Comparison of ENCODE assay signal across 9 cellular contexts in the genomic region with DNA sequence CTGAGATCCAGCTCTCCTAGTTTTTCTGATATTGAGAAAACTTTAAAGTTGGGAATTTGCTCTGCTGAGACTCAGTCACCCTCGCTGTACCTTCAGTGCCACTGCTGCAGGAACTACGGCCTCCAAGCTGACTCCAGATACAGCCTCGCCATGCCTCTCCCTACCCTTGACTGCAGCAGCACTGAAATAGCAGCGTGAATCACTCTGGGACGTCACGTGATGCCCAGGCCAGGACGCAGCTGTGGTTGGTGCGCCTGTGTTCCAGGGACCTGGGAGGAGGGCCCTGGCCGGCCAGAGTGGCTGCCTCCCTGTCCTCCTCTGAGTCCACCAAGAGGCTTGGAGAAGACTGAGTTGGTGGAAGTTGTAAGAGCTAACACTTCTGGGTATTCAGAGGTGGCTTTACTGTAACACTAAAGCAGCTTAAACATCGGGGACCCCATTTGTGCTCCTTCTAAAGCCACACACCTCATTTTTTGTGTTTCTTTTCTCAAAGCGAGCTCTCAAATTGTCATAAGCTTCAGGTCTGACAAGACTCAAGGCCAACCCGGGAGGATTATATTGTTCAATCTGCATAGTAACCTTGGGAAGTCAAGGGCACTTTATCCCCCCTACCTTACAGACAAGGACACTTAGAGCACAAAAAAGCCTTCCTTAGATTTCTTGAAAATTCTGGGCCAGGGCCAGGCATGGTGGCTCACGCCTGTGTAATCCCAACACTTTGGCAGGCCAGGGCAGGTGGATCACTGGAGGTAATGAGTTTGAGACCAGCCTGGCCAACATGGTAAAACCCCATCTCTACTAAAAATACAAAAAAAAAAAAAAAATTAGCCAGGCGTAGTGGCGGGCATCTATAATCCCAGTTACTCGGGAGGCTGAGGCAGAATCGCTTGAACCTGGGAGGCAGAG. TPM values are rescaled to one million over a fixed set of nuclear protein-coding genes. Genes with fewer than 3 reads are reported as not detected.
DNase-seq lines count a peak whose midpoint lies in the region; ATAC-seq and TF ChIP-seq lines count a peak whose summit lies in the region.
"Had no signal": no experiment of that assay in that cellular context is flagged by ENCODE, and none has a peak within 500 bp of the region (broad histone marks: within the 10 kb centered on the region; RNA-seq: fewer than 3 reads in every experiment).

No MANE protein-coding gene starts in this region.

- no TSS peak for BruUV-seq in PC-3 (replicated peaks; lab: Mats Ljungman, UMichigan)

- H2AFZ ChIP-seq in PC-3 (ENCODE audit: low read length), result peak overlapping the region; percentile 43; the same call in 1 of the 2 replicates

- no peaks in the 10 kb centered on the region for H3K27me3 ChIP-seq in CD8-positive, alpha-beta memory T cell (ENCODE audit: insufficient read depth, low read length, poor library complexity, severe bottlenecking)
- H3K27me3 ChIP-seq in PC-3 (ENCODE audit: low read length) (no peaks in the 10 kb centered on the region), cardiac muscle cell (no peaks in the 10 kb centered on the region)

- peaks cover 28% of the 10 kb centered on the region for H3K79me2 ChIP-seq in PC-3 (ENCODE audit: low read length)

- no peak overlapping the region for H3K4me3 ChIP-seq in CD8-positive, alpha-beta memory T cell (ENCODE audit: low read length)
- H3K4me3 ChIP-seq in HEK293 (ENCODE audit: low read depth, low read length), result no peak overlapping the region
- H3K4me3 ChIP-seq in PC-3 (ENCODE audit: low read length), result peak overlapping the region; percentile 22; the same call in 1 of the 2 replicates
- no peak overlapping the region for H3K4me3 ChIP-seq in cardiac muscle cell

- peak overlapping the region; percentile 54 for H3K4me2 ChIP-seq in PC-3 (ENCODE audit: low read length)

- CTCF ChIA-PET in CD8-positive, alpha-beta memory T cell (lab: Charles Lee), result interaction anchor here (1.0 to 1.3 kb wide), 5 partner anchors 9 to 123 kb away, joined by 3 to 4 read pairs (median 3); no protein-coding TSS in a partner anchor
- CTCF ChIA-PET in HEK293 (lab: Yijun Ruan, JAX) (interaction anchor here (0.6 to 1.1 kb wide), 3 partner anchors 69 to 477 kb away, joined by 3 to 5 read pairs (median 4); no protein-coding TSS in a partner anchor), PC-3 (lab: Charles Lee) (interaction anchor here (0.9 kb wide), 1 partner anchor 173 kb away, joined by 4 read pairs; no protein-coding TSS in a partner anchor)

- POLR2A ChIA-PET in CD8-positive, alpha-beta memory T cell (lab: Charles Lee), result interaction anchor here (0.5 kb wide), 1 partner anchor 20 kb away, joined by 4 read pairs; no protein-coding TSS in a partner anchor
- POLR2A ChIA-PET in HEK293 (lab: Yijun Ruan, JAX) (interaction anchor here (0.5 to 1.5 kb wide), 10 partner anchors 12 to 500 kb away, joined by 3 to 8 read pairs (median 4); a partner anchor contains a TSS), PC-3 (lab: Charles Lee; ENCODE audit: unreplicated experiment) (interaction anchor here (0.6 to 0.8 kb wide), 2 partner anchors 15 to 64 kb away, joined by 3 to 5 read pairs; no protein-coding TSS in a partner anchor)
- POLR2A ChIA-PET in activated naive CD8-positive, alpha-beta T cell treated with anti-CD3 and anti-CD28 coated beads, Interleukin-2, amount 10 ng/mL, durations not matched to agents 7 days and 5 days (lab: Charles Lee), result interaction anchor here (0.6 to 1.9 kb wide), 5 partner anchors 9 to 136 kb away, joined by 3 to 9 read pairs (median 3); a partner anchor contains a TSS

- H3K36me3 Mint-ChIP-seq in CD8-positive, alpha-beta memory T cell, result peaks cover 0 to 3% (median 0%) of the 10 kb centered on the region in 3 donors
- peaks cover 6% of the 10 kb centered on the region for H3K36me3 Mint-ChIP-seq in activated naive CD8-positive, alpha-beta T cell treated with anti-CD3 and anti-CD28 coated beads, Interleukin-2, amount 10 ng/mL, durations not matched to agents 7 days and 5 days
- H3K36me3 Mint-ChIP-seq: T-cell had no signal

- H3K27me3 Mint-ChIP-seq in CD8-positive, alpha-beta memory T cell, result peaks cover 0 to 6% of the 10 kb centered on the region in 2 donors
- no peaks in the 10 kb centered on the region for H3K27me3 Mint-ChIP-seq in activated naive CD8-positive, alpha-beta T cell treated with anti-CD3 and anti-CD28 coated beads, Interleukin-2, amount 10 ng/mL, durations not matched to agents 7 days and 5 days
- H3K27me3 Mint-ChIP-seq: T-cell had no signal

- no peaks in the 10 kb centered on the region for H3K36me3 ChIP-seq in CD8-positive, alpha-beta memory T cell (ENCODE audit: insufficient read depth, low read length)
- H3K36me3 ChIP-seq in HEK293 (ENCODE audit: control insufficient read depth in 2 of 2, insufficient read depth in 1 of 2, low read length in 2 of 2) (peaks cover 0 to 16% of the 10 kb centered on the region in 2 experiments; a peak in 1 of 3 replicates), PC-3 (ENCODE audit: low read depth, low read length) (no peaks in the 10 kb centered on the region), cardiac muscle cell (no peaks in the 10 kb centered on the region)

- no peaks in the 10 kb centered on the region for H4K20me1 ChIP-seq in PC-3 (ENCODE audit: low read length)

- H3K9me3 ChIP-seq in CD8-positive, alpha-beta memory T cell (ENCODE audit: low read length), result no peaks in the 10 kb centered on the region
- no peaks in the 10 kb centered on the region for H3K9me3 ChIP-seq in HEK293 (ENCODE audit: control insufficient read depth, insufficient read depth, low read depth, low read length)
- no peaks in the 10 kb centered on the region for H3K9me3 ChIP-seq in PC-3 (ENCODE audit: low read length)
- H3K9me3 ChIP-seq in cardiac muscle cell (ENCODE audit: low read depth), result no peaks in the 10 kb centered on the region

- H3K9ac ChIP-seq in PC-3 (ENCODE audit: low read length), result peak overlapping the region; percentile 2; the same call in 1 of the 2 replicates

- peak in 1 of 5 donors; percentile 10 for DNase-seq in CD8-positive, alpha-beta memory T cell
- DNase-seq in PC-3 (peak; percentile 93), cardiac muscle cell (ENCODE audit: low read depth in 1 of 2, low spot score in 1 of 2) (peak; percentile 93 to 95), pons (ENCODE audit: low spot score) (peak; percentile 96)
- DNase-seq in activated naive CD8-positive, alpha-beta T cell treated with anti-CD3 and anti-CD28 coated beads, Interleukin-2, amount 10 ng/mL, durations not matched to agents 7 days and 5 days, result peak; percentile 54

- no peak overlapping the region for H3K27ac Mint-ChIP-seq in CD8-positive, alpha-beta memory T cell
- peak overlapping the region; percentile 71 for H3K27ac Mint-ChIP-seq in activated naive CD8-positive, alpha-beta T cell treated with anti-CD3 and anti-CD28 coated beads, Interleukin-2, amount 10 ng/mL, durations not matched to agents 7 days and 5 days

- peaks cover 19% of the 10 kb centered on the region for H3K4me1 ChIP-seq in CD8-positive, alpha-beta memory T cell (ENCODE audit: insufficient read depth, low read length)
- H3K4me1 ChIP-seq in HEK293 (ENCODE audit: control insufficient read depth, insufficient read depth, low read length), result no peaks in the 10 kb centered on the region
- H3K4me1 ChIP-seq in PC-3 (ENCODE audit: insufficient read depth, low read length), result peaks cover 24% of the 10 kb centered on the region
- H3K4me1 ChIP-seq in cardiac muscle cell (ENCODE audit: low read depth), result peaks cover 13% of the 10 kb centered on the region

- no peaks in the 10 kb centered on the region for H3K9me3 Mint-ChIP-seq in CD8-positive, alpha-beta memory T cell
- peaks cover 1% of the 10 kb centered on the region for H3K9me3 Mint-ChIP-seq in activated naive CD8-positive, alpha-beta T cell treated with anti-CD3 and anti-CD28 coated beads, Interleukin-2, amount 10 ng/mL, durations not matched to agents 7 days and 5 days
- H3K9me3 Mint-ChIP-seq: T-cell had no signal

- ATAC-seq in PC-3 (peak; percentile 51), HG03342 (IDR thresholded peaks at IDR 0.05; ENCODE audit: unreplicated experiment) (no peak), GM21576 (IDR thresholded peaks at IDR 0.05; ENCODE audit: unreplicated experiment) (no peak)
- no peak for ATAC-seq in activated naive CD8-positive, alpha-beta T cell treated with anti-CD3 and anti-CD28 coated beads, Interleukin-2, amount 10 ng/mL, durations not matched to agents 7 days and 5 days (ENCODE audit: low read depth)
- ATAC-seq: T-cell had no signal

- H3K4me3 Mint-ChIP-seq in CD8-positive, alpha-beta memory T cell, result peak overlapping the region in 1 of 7 donors; percentile 31
- peak overlapping the region; percentile 40 for H3K4me3 Mint-ChIP-seq in activated naive CD8-positive, alpha-beta T cell treated with anti-CD3 and anti-CD28 coated beads, Interleukin-2, amount 10 ng/mL, durations not matched to agents 7 days and 5 days
- H3K4me3 Mint-ChIP-seq: T-cell had no signal

- no peaks in the 10 kb centered on the region for H3K9me2 ChIP-seq in PC-3 (replicated peaks; ENCODE audit: low read length)

- H3K27ac ChIP-seq in CD8-positive, alpha-beta memory T cell (ENCODE audit: low read depth, low read length), result peak overlapping the region; percentile 35
- H3K27ac ChIP-seq in HEK293 (ENCODE audit: extremely low read depth, low read depth, low read length) (peak overlapping the region; percentile 38; the same call in 1 of the 2 replicates), PC-3 (ENCODE audit: low read length) (peak overlapping the region; percentile 4; the same call in 1 of the 2 replicates), cardiac muscle cell (peak overlapping the region; percentile 84)

- peaks cover 4% of the 10 kb centered on the region for H3F3A ChIP-seq in PC-3 (ENCODE audit: low read length, unreplicated experiment)

- intact Hi-C loops in PC-3 (cut with micrococcal nuclease), result loop anchor here (10.0 kb wide), 1 partner anchor 1457 kb away; a partner anchor contains a TSS

- TF ChIP-seq CTCF in HEK293 (tag by site-specific recombination; IDR thresholded peaks at IDR 0.05) (no peak), PC-3 (conservative IDR thresholded peaks at IDR 0.05; ENCODE audit: low read depth, low read length) (no peak), cardiac muscle cell (IDR thresholded peaks at IDR 0.05; ENCODE audit: low read depth, low read length) (no peak)

- H3K4me1 Mint-ChIP-seq in CD8-positive, alpha-beta memory T cell, result peaks cover 21 to 34% (median 21%) of the 10 kb centered on the region in 3 donors
- H3K4me1 Mint-ChIP-seq in activated naive CD8-positive, alpha-beta T cell treated with anti-CD3 and anti-CD28 coated beads, Interleukin-2, amount 10 ng/mL, durations not matched to agents 7 days and 5 days, result peaks cover 37% of the 10 kb centered on the region

RNA-seq across cellular contexts. Expression of a gene that starts 4.2 kb away (rescaled TPM):
- 100 to 1,000 TPM; 457 to 461 TPM for total RNA-seq in CD8-positive, alpha-beta memory T cell
- 108 TPM for polyA plus RNA-seq in CD8-positive, alpha-beta memory T cell
- total RNA-seq in PC-3 (2014; rRNA removed) (543 and 557 TPM in 2 replicates), cardiac muscle cell (231 and 244 TPM in 2 replicates)
- total RNA-seq in activated naive CD8-positive, alpha-beta T cell treated with anti-CD3 and anti-CD28 coated beads, Interleukin-2, amount 10 ng/mL, durations not matched to agents 7 days and 5 days, result 100 to 1,000 TPM; 218 to 219 TPM
- polyA plus RNA-seq in cardiac muscle cell, result 229 and 240 TPM in 2 replicates

RNA-seq across cellular contexts. Expression of a gene that starts 15.8 kb away (rescaled TPM):
- total RNA-seq in CD8-positive, alpha-beta memory T cell, result 10 to 100 TPM; 19.6 to 25.5 TPM
- polyA plus RNA-seq in CD8-positive, alpha-beta memory T cell, result 9.2 TPM
- total RNA-seq in PC-3 (2014; rRNA removed) (71.4 and 77.1 TPM in 2 replicates), cardiac muscle cell (116 and 156 TPM in 2 replicates)
- total RNA-seq in activated naive CD8-positive, alpha-beta T cell treated with anti-CD3 and anti-CD28 coated beads, Interleukin-2, amount 10 ng/mL, durations not matched to agents 7 days and 5 days, result 10 to 100 TPM; 13.5 to 16.1 TPM
- 134 and 198 TPM in 2 replicates for polyA plus RNA-seq in cardiac muscle cell

RNA-seq across cellular contexts. Expression of a gene that starts 24.8 kb away (rescaled TPM):
- total RNA-seq in CD8-positive, alpha-beta memory T cell, result 100 to 1,000 TPM; 205 to 213 TPM
- 206 TPM for polyA plus RNA-seq in CD8-positive, alpha-beta memory T cell
- total RNA-seq in PC-3 (2014; rRNA removed) (2.1 and 2.4 TPM in 2 replicates), cardiac muscle cell (0.11 and 1.8 TPM in 2 replicates)
- 100 to 1,000 TPM; 219 to 231 TPM for total RNA-seq in activated naive CD8-positive, alpha-beta T cell treated with anti-CD3 and anti-CD28 coated beads, Interleukin-2, amount 10 ng/mL, durations not matched to agents 7 days and 5 days
- polyA plus RNA-seq in cardiac muscle cell, result 1.1 and 2.1 TPM in 2 replicates

RNA-seq across cellular contexts. Expression of a gene that starts 44.2 kb away (rescaled TPM):
- total RNA-seq in CD8-positive, alpha-beta memory T cell, result 10 to 100 TPM; 28.3 to 31.5 TPM
- 47.6 TPM for polyA plus RNA-seq in CD8-positive, alpha-beta memory T cell
- 56.0 and 57.7 TPM in 2 replicates for total RNA-seq in PC-3 (2014; rRNA removed)
- total RNA-seq in activated naive CD8-positive, alpha-beta T cell treated with anti-CD3 and anti-CD28 coated beads, Interleukin-2, amount 10 ng/mL, durations not matched to agents 7 days and 5 days, result 10 to 100 TPM; 45.0 to 47.8 TPM
- total RNA-seq in cardiac muscle cell, result 117 and 131 TPM in 2 replicates
- polyA plus RNA-seq in cardiac muscle cell, result 137 and 161 TPM in 2 replicates

RNA-seq across cellular contexts. Expression of a gene that starts 44.3 kb away (rescaled TPM):
- total RNA-seq in CD8-positive, alpha-beta memory T cell, result 10 to 100 TPM; 75.3 to 78.6 TPM
- polyA plus RNA-seq in CD8-positive, alpha-beta memory T cell, result 51.6 TPM
- total RNA-seq in PC-3 (2014; rRNA removed), result 98.3 and 102 TPM in 2 replicates
- 100 to 1,000 TPM; 102 to 103 TPM for total RNA-seq in activated naive CD8-positive, alpha-beta T cell treated with anti-CD3 and anti-CD28 coated beads, Interleukin-2, amount 10 ng/mL, durations not matched to agents 7 days and 5 days
- 76.0 and 98.8 TPM in 2 replicates for total RNA-seq in cardiac muscle cell
- polyA plus RNA-seq in cardiac muscle cell, result 88.3 and 90.6 TPM in 2 replicates

Comparison
In these comparisons a context has a peak if more than half of its experiments do, and no peak if none do; other contexts are left out.
1. H3K27ac ChIP-seq: peak in every context shown above with its lines; median percentile 84 in cardiac muscle cell; 38 in HEK293; 35 in CD8-positive, alpha-beta memory T cell; 4 in PC-3.
2. RNA of a gene that starts 24.8 kb away (total RNA-seq): 219 to 231 TPM in activated naive CD8-positive, alpha-beta T cell treated with anti-CD3 and anti-CD28 coated beads, Interleukin-2, amount 10 ng/mL, durations not matched to agents 7 days and 5 days and 205 to 213 TPM in CD8-positive, alpha-beta memory T cell; 2.1 to 2.4 TPM in PC-3 and 0.11 to 1.8 TPM in cardiac muscle cell; every median in the first group is over 10 times any median in the second.